19 cellular contexts compared by ENCODE assay signal in genomic region chr17:7822126-7822525, GRCh38. TPM values are rescaled to one million over a fixed set of nuclear protein-coding genes. Genes with fewer than 3 reads are reported as not detected.
"Had no signal": no experiment of that assay in that cellular context is flagged by ENCODE, and none has a peak within 500 bp of the region (broad histone marks: within the 10 kb centered on the region; RNA-seq: fewer than 3 reads in every experiment).

No MANE protein-coding gene starts in this region.

- H3K27ac ChIP-seq: colonic mucosa, esophagus muscularis mucosa, foreskin keratinocyte, gastroesophageal sphincter, heart left ventricle, hepatocyte, ovary, right lobe of liver, thoracic aorta, tibial nerve, upper lobe of right lung, vagina had no signal

- H3K27me3 ChIP-seq: colonic mucosa, gastroesophageal sphincter, heart left ventricle, hepatocyte, ovary, right lobe of liver, tibial nerve, upper lobe of right lung, vagina had no signal

- H3K27ac Mint-ChIP-seq: dendritic cell treated with granulocyte-macrophage colony-stimulating factor and Interleukin-4, amounts not matched to agents 40 ng/mL and 50 ng/mL, for 4 days; nephron progenitor cell; stimulated activated naive B cell treated with anti-CD40 and anti-IgM and Interleukin-4, amounts not matched to agents 10 μg/mL and 1 μg/mL and 100 μg/mL, for 72 hours; stimulated activated naive CD8-positive, alpha-beta T cell treated with anti-CD3 and anti-CD28 coated beads, Interleukin-15, Interleukin-2, amounts not matched to agents 100 ng/mL and 50 ng/mL, for 24 hours had no signal

- H2AFZ ChIP-seq: hepatocyte had no signal

- H3K9me3 ChIP-seq: colonic mucosa, esophagus muscularis mucosa, gastroesophageal sphincter, heart left ventricle, ovary, right lobe of liver, thoracic aorta, tibial nerve, upper lobe of right lung, vagina had no signal

- H3K4me3 ChIP-seq: colonic mucosa, esophagus muscularis mucosa, gastroesophageal sphincter, heart left ventricle, hepatocyte, lung, ovary, right lobe of liver, thoracic aorta, tibial nerve, upper lobe of right lung, vagina had no signal

- H3K4me2 ChIP-seq: hepatocyte had no signal

- H3K36me3 Mint-ChIP-seq: naive thymus-derived CD8-positive, alpha-beta T cell; stimulated activated naive B cell treated with anti-CD40 and anti-IgM and Interleukin-4, amounts not matched to agents 10 μg/mL and 1 μg/mL and 100 μg/mL, for 72 hours had no signal

- ATAC-seq: gastroesophageal sphincter had no signal

- DNase-seq: foreskin keratinocyte, upper lobe of right lung had no signal

- H3K27me3 Mint-ChIP-seq: naive thymus-derived CD8-positive, alpha-beta T cell; stimulated activated naive CD8-positive, alpha-beta T cell treated with anti-CD3 and anti-CD28 coated beads, Interleukin-15, Interleukin-2, amounts not matched to agents 100 ng/mL and 50 ng/mL, for 24 hours had no signal

- H3K36me3 ChIP-seq: colonic mucosa, esophagus muscularis mucosa, gastroesophageal sphincter, heart left ventricle, ovary, right lobe of liver, thoracic aorta, tibial nerve, upper lobe of right lung, vagina had no signal

- H3K79me2 ChIP-seq: hepatocyte had no signal

- H3K4me1 ChIP-seq: colonic mucosa, heart left ventricle, right lobe of liver, upper lobe of right lung, vagina had no signal

- H3K9me3 Mint-ChIP-seq: dendritic cell treated with granulocyte-macrophage colony-stimulating factor and Interleukin-4, amounts not matched to agents 40 ng/mL and 50 ng/mL, for 4 days; naive thymus-derived CD8-positive, alpha-beta T cell; nephron progenitor cell; stimulated activated naive B cell treated with anti-CD40 and anti-IgM and Interleukin-4, amounts not matched to agents 10 μg/mL and 1 μg/mL and 100 μg/mL, for 72 hours; stimulated activated naive CD8-positive, alpha-beta T cell treated with anti-CD3 and anti-CD28 coated beads, Interleukin-15, Interleukin-2, amounts not matched to agents 100 ng/mL and 50 ng/mL, for 24 hours had no signal

- H3K4me3 Mint-ChIP-seq: dendritic cell treated with granulocyte-macrophage colony-stimulating factor and Interleukin-4, amounts not matched to agents 40 ng/mL and 50 ng/mL, for 4 days; naive thymus-derived CD8-positive, alpha-beta T cell; nephron progenitor cell; stimulated activated naive B cell treated with anti-CD40 and anti-IgM and Interleukin-4, amounts not matched to agents 10 μg/mL and 1 μg/mL and 100 μg/mL, for 72 hours; stimulated activated naive CD8-positive, alpha-beta T cell treated with anti-CD3 and anti-CD28 coated beads, Interleukin-15, Interleukin-2, amounts not matched to agents 100 ng/mL and 50 ng/mL, for 24 hours had no signal

RNA-seq across cellular contexts. Expression of gene TMEM88, which starts 32.7 kb away (rescaled TPM):
- polyA plus RNA-seq: fibroblast of lung; naive thymus-derived CD8-positive, alpha-beta T cell had no signal
